ENCODE assay signal across 8 cellular contexts in the genomic region with DNA sequence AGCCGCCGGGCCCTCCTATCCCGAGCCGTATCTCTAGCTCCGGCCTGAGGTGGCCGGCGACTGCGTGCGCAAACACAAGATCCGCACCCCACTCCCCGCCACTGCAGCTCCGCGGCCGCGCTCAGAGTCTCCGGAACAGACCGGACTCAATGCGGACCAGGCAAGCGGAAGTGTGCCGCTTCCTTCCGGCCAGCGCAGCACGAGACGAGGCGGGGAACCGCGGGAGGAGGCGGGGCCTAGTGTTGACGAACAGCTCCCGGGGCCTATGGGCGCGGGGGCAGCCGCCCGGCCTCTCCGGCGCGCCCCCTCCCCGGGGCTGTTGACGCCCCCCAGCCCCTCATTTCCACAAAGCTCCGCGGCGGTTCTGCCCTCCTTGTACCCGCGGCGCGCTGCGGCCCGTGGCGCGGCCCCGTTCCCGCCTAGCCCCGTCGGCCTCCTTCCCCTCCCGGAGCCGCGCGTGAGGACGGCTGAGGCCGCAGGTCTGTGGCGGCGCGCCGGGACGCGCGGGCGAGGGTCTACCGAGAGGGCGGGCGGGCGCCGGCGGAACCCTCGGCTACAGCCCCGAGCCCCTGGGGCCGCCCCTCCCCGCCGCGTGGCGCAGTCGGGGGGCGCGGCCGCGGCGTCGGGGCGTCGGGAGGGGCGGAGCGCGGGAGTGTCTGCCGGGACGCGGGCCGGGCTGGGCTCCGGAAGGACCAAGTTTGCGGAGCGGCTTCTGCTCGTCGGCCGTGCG. TPM values are rescaled to one million over a fixed set of nuclear protein-coding genes. Genes with fewer than 3 reads are reported as not detected.
A peak's percentile ranks its signal among the peaks of the same experiment; 100 is the strongest.
DNase-seq lines count a peak whose midpoint lies in the region; ATAC-seq and TF ChIP-seq lines count a peak whose summit lies in the region.

A gene with protein sequence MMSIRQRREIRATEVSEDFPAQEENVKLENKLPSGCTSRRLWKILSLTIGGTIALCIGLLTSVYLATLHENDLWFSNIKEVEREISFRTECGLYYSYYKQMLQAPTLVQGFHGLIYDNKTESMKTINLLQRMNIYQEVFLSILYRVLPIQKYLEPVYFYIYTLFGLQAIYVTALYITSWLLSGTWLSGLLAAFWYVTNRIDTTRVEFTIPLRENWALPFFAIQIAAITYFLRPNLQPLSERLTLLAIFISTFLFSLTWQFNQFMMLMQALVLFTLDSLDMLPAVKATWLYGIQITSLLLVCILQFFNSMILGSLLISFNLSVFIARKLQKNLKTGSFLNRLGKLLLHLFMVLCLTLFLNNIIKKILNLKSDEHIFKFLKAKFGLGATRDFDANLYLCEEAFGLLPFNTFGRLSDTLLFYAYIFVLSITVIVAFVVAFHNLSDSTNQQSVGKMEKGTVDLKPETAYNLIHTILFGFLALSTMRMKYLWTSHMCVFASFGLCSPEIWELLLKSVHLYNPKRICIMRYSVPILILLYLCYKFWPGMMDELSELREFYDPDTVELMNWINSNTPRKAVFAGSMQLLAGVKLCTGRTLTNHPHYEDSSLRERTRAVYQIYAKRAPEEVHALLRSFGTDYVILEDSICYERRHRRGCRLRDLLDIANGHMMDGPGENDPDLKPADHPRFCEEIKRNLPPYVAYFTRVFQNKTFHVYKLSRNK (plus strand): TSS at position 340 of the 730 bp plus-strand sequence. CDS start 2,484 bp downstream, outside the sequence.

- H3K4me3 ChIP-seq in GM12864 (ENCODE audit: low read depth, low read length) (peak within 1 kb of the TSS; percentile 77), SU-DHL-6 (ENCODE audit: insufficient read depth, low read length, poor library complexity, severe bottlenecking) (peak within 1 kb of the TSS; percentile 90), thoracic aorta (peak within 1 kb of the TSS; percentile 93)

- H3K9ac ChIP-seq in SU-DHL-6 (ENCODE audit: low read length), result peak within 1 kb of the TSS; percentile 99

- no peaks in the 10 kb centered on the region for H3K9me2 ChIP-seq in SU-DHL-6 (replicated peaks; ENCODE audit: insufficient read depth, low read length)

- H3K27ac ChIP-seq in SU-DHL-6 (ENCODE audit: low read depth, low read length), result peak within 1 kb of the TSS; percentile 75
- H3K27ac ChIP-seq in thoracic aorta, result peak within 1 kb of the TSS; percentile 98 to 99

- H3F3A ChIP-seq in SU-DHL-6 (ENCODE audit: insufficient read depth), result no peaks in the 10 kb centered on the region

- H3K9me3 ChIP-seq in SU-DHL-6 (ENCODE audit: insufficient read depth, low read length) (no peaks in the 10 kb centered on the region), thoracic aorta (no peaks in the 10 kb centered on the region)

- peaks cover 13% of the 10 kb centered on the region for H3K36me3 Mint-ChIP-seq in activated naive CD8-positive, alpha-beta T cell treated with anti-CD3 and anti-CD28 coated beads, Interleukin-2, amount 10 ng/mL, durations not matched to agents 7 days and 5 days
- peaks cover 18% of the 10 kb centered on the region for H3K36me3 Mint-ChIP-seq in osteocyte (ENCODE audit: unreplicated experiment)

- peak within 1 kb of the TSS; percentile 94 for H3K4me2 ChIP-seq in SU-DHL-6 (ENCODE audit: low read depth, low read length, poor library complexity, severe bottlenecking)

- H3K27me3 ChIP-seq in SU-DHL-6 (ENCODE audit: low read length) (no peaks in the 10 kb centered on the region), thoracic aorta (replicated peaks; ENCODE audit: insufficient read depth) (no peaks in the 10 kb centered on the region)

- H3K4me1 Mint-ChIP-seq in activated naive CD8-positive, alpha-beta T cell treated with anti-CD3 and anti-CD28 coated beads, Interleukin-2, amount 10 ng/mL, durations not matched to agents 7 days and 5 days, result peaks cover 19% of the 10 kb centered on the region
- H3K4me1 Mint-ChIP-seq in osteocyte (ENCODE audit: unreplicated experiment), result peaks cover 30% of the 10 kb centered on the region

- ATAC-seq in HG02623 (IDR thresholded peaks at IDR 0.05; ENCODE audit: unreplicated experiment), result peak; percentile 94
- ATAC-seq in activated naive CD8-positive, alpha-beta T cell treated with anti-CD3 and anti-CD28 coated beads, Interleukin-2, amount 10 ng/mL, durations not matched to agents 7 days and 5 days (ENCODE audit: low read depth), result peak; percentile 92
- ATAC-seq in Right ventricle myocardium inferior, result peak; percentile 99
- peak; percentile 95 for ATAC-seq in thoracic aorta (ENCODE audit: insufficient number of reproducible peaks, low FRiP score, low read depth)

- intact Hi-C loops in Right ventricle myocardium inferior (cut with DNase I), result loop anchor here (1.0 kb wide), 1 partner anchor 60 kb away; a partner anchor contains a TSS

- peaks cover 24% of the 10 kb centered on the region; the same call in 1 of the 2 replicates for H3K79me2 ChIP-seq in SU-DHL-6 (ENCODE audit: insufficient read depth, low read length)

- peaks cover 13% of the 10 kb centered on the region; the same call in 1 of the 2 replicates for H3K36me3 ChIP-seq in SU-DHL-6 (ENCODE audit: low read length)
- no peaks in the 10 kb centered on the region for H3K36me3 ChIP-seq in thoracic aorta

- H3K27me3 Mint-ChIP-seq in activated naive CD8-positive, alpha-beta T cell treated with anti-CD3 and anti-CD28 coated beads, Interleukin-2, amount 10 ng/mL, durations not matched to agents 7 days and 5 days, result no peaks in the 10 kb centered on the region
- H3K27me3 Mint-ChIP-seq in osteocyte (ENCODE audit: unreplicated experiment), result no peaks in the 10 kb centered on the region

- H3K27ac Mint-ChIP-seq in activated naive CD8-positive, alpha-beta T cell treated with anti-CD3 and anti-CD28 coated beads, Interleukin-2, amount 10 ng/mL, durations not matched to agents 7 days and 5 days, result peak within 1 kb of the TSS; percentile 91
- peak within 1 kb of the TSS; percentile 95 for H3K27ac Mint-ChIP-seq in osteocyte (ENCODE audit: unreplicated experiment)

- no peaks in the 10 kb centered on the region for H4K20me1 ChIP-seq in SU-DHL-6 (ENCODE audit: low read depth, low read length)

- peak within 1 kb of the TSS; percentile 87 for H2AFZ ChIP-seq in SU-DHL-6 (ENCODE audit: low read depth, low read length, severe bottlenecking)

- TF ChIP-seq CTCF in GM12864 (IDR thresholded peaks at IDR 0.05; ENCODE audit: low read depth, low read length, missing control alignments) (no peak), SU-DHL-6 (IDR thresholded peaks at IDR 0.05; ENCODE audit: insufficient read depth, low read length, poor library complexity, severe bottlenecking) (no peak), osteocyte (IDR thresholded peaks at IDR 0.05) (no peak), thoracic aorta (IDR thresholded peaks at IDR 0.05) (no peak)

- POLR2A ChIA-PET in activated naive CD8-positive, alpha-beta T cell treated with anti-CD3 and anti-CD28 coated beads, Interleukin-2, amount 10 ng/mL, durations not matched to agents 7 days and 5 days (lab: Charles Lee), result interaction anchor here (0.6 to 2.0 kb wide), 10 partner anchors 9 to 1413 kb away, joined by 3 to 22 read pairs (median 4); a partner anchor contains a TSS

- H3K4me3 Mint-ChIP-seq in activated naive CD8-positive, alpha-beta T cell treated with anti-CD3 and anti-CD28 coated beads, Interleukin-2, amount 10 ng/mL, durations not matched to agents 7 days and 5 days, result peak within 1 kb of the TSS; percentile 86
- peak within 1 kb of the TSS; percentile 83 for H3K4me3 Mint-ChIP-seq in osteocyte (ENCODE audit: unreplicated experiment)

- no peaks in the 10 kb centered on the region for H3K9me3 Mint-ChIP-seq in activated naive CD8-positive, alpha-beta T cell treated with anti-CD3 and anti-CD28 coated beads, Interleukin-2, amount 10 ng/mL, durations not matched to agents 7 days and 5 days
- H3K9me3 Mint-ChIP-seq in osteocyte (ENCODE audit: unreplicated experiment), result no peaks in the 10 kb centered on the region

- H3K4me1 ChIP-seq in thoracic aorta (ENCODE audit: control insufficient read depth in 1 of 2, low read depth in 2 of 2), result peaks cover 10 to 21% of the 10 kb centered on the region in 2 donors

- peak; percentile 80 for DNase-seq in GM12864 (ENCODE audit: low read depth)
- peak; percentile 87 for DNase-seq in NCI-H1092 treated with DMSO at 0.1 percent for 48 hours (lab: John Stamatoyannopoulos, UW)
- DNase-seq in activated naive CD8-positive, alpha-beta T cell treated with anti-CD3 and anti-CD28 coated beads, Interleukin-2, amount 10 ng/mL, durations not matched to agents 7 days and 5 days, result peak; percentile 95
- peak; percentile 98 for DNase-seq in Right ventricle myocardium inferior (ENCODE audit: missing footprints)
- peak; percentile 98 for DNase-seq in osteocyte (ENCODE audit: extremely low spot score, unreplicated experiment)
- DNase-seq in thoracic aorta (ENCODE audit: low spot score), result peak; percentile 73

RNA-seq across cellular contexts. Expression of the gene that starts here (rescaled TPM):
- total RNA-seq in activated naive CD8-positive, alpha-beta T cell treated with anti-CD3 and anti-CD28 coated beads, Interleukin-2, amount 10 ng/mL, durations not matched to agents 7 days and 5 days, result 10 to 100 TPM; 15.7 to 17.5 TPM
- total RNA-seq in Right ventricle myocardium inferior (5.2 TPM), osteocyte (75.4 and 77.9 TPM in 2 replicates), thoracic aorta (10 to 100 TPM; 22.1 to 32.9 TPM)

Comparison
In these comparisons a context has a peak if more than half of its experiments do, and no peak if none do; other contexts are left out.
1. Peak in every context shown above with its lines: DNase-seq, ATAC-seq, H3K4me3 ChIP-seq and H3K27ac ChIP-seq.